8 cellular contexts compared by ENCODE assay signal in the genomic region with DNA sequence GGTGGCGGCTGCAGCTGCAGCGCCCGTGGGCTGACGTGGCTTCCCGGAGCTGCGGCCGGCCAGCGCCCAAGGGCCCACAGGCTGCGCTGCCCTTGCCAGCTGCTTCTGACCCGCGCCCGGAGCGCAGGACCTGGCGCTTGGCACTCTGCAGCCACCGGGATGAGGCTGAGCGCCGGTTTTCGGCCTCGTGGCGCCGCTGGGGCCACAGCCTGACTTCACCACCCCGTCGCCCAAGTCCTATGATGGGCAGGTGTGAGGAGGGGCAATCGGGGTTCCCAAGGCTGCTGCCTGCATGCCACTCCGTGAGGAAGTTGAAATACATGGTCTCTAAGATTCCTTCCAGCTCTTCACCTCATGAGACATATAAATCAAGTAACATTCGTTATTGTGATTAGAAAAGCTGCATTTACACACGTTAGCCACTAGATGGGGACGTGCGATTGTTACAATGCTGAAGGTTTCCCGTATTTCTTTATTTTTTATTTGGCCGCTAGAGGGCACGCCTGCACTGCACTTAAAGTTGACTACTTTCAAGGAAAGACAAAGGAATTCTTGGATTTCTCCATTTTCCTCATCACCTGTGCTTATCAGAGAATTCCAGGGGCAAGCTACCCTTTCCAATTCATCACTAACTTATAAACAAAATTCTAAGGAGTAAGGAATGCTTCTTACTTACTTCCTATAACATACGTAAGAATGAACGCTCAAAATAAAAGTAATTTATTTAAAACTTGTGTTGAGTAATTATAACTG. TPM values are rescaled to one million over a fixed set of nuclear protein-coding genes. Genes with fewer than 3 reads are reported as not detected.
DNase-seq lines count a peak whose midpoint lies in the region; ATAC-seq, FAIRE-seq and TF ChIP-seq lines count a peak whose summit lies in the region.
"Not testable (repeated sequence)": the region's sequence is repeated elsewhere in the genome, so short reads cannot be mapped to it uniquely, and the experiment has no call there.

No MANE protein-coding gene starts in this region.

- not testable (repeated sequence) for H3K14ac ChIP-seq in neuronal stem cell (ENCODE audit: low read length)

- DNase-seq in EL (peak; percentile 53), GM23248 (peak; percentile 53), bronchial epithelial cell (ENCODE audit: low read depth) (peak; percentile 63), left ventricle myocardium superior (peak; percentile 56), neuronal stem cell (ENCODE audit: low spot score) (peak; percentile 50), testis (peak; percentile 90)
- DNase-seq in activated CD4-positive, CD25-positive, alpha-beta regulatory T cell treated with anti-CD3 and anti-CD28 coated beads, Interleukin-2, amount 50 U/mL, for 72 hours: peak; percentile 42

- H3K9me2 ChIP-seq in GM23248 (ENCODE audit: insufficient read depth): not testable (repeated sequence)

- H3K27me3 ChIP-seq in GM23248 (replicated peaks; ENCODE audit: insufficient read depth); bronchial epithelial cell (ENCODE audit: control insufficient read depth, insufficient read depth, low read length); neuronal stem cell (ENCODE audit: control insufficient read depth in 3 of 3, insufficient read depth in 3 of 3, low read depth in 1 of 3, low read length in 3 of 3); testis: not testable (repeated sequence)

- not testable (repeated sequence) for TF ChIP-seq POLR2A in testis (IDR thresholded peaks at IDR 0.05)

- not testable (repeated sequence) for H3F3A ChIP-seq in GM23248 (ENCODE audit: insufficient read depth)

- H3K4me1 ChIP-seq in GM23248 (ENCODE audit: insufficient read depth); neuronal stem cell (ENCODE audit: control insufficient read depth in 2 of 2, insufficient read depth in 1 of 2, low read depth in 1 of 2, low read length in 2 of 2); testis: not testable (repeated sequence)

- H2BK12ac ChIP-seq in neuronal stem cell (ENCODE audit: low read length): not testable (repeated sequence)

- H4K91ac ChIP-seq in neuronal stem cell (ENCODE audit: low read depth, low read length, poor library complexity): not testable (repeated sequence)

- not testable (repeated sequence) for H4K8ac ChIP-seq in neuronal stem cell (ENCODE audit: low read depth, low read length)

- not testable (repeated sequence) for H2AK5ac ChIP-seq in neuronal stem cell (ENCODE audit: low read depth, low read length)

- TF ChIP-seq CTCF in bronchial epithelial cell (IDR thresholded peaks at IDR 0.05; ENCODE audit: insufficient read depth, low read length, severe bottlenecking): peak; percentile 48
- peak; percentile 89 to 99 (median 99) for TF ChIP-seq CTCF in testis (IDR thresholded peaks at IDR 0.05)

- not testable (repeated sequence) for H3K36me3 ChIP-seq in GM23248 (ENCODE audit: low read depth); bronchial epithelial cell (ENCODE audit: control insufficient read depth, insufficient read depth, low read length); neuronal stem cell (replicated peaks in 1 of 2; ENCODE audit: control insufficient read depth in 2 of 2, insufficient read depth in 2 of 2, low read length in 2 of 2); testis (ENCODE audit: low read depth, missing control alignments)

- H3K79me1 ChIP-seq in neuronal stem cell (ENCODE audit: low read depth, low read length): not testable (repeated sequence)

- not testable (repeated sequence) for H3K9me3 ChIP-seq in GM23248 (ENCODE audit: low read depth); neuronal stem cell (replicated peaks in 1 of 2; ENCODE audit: control insufficient read depth in 2 of 2, insufficient read depth in 1 of 2, low read depth in 1 of 2, low read length in 2 of 2); testis

- not testable (repeated sequence) for H3K9me3 Mint-ChIP-seq in IgD-negative memory B cell

- peak overlapping the region; percentile 86 to 95 (median 92) for H3K4me3 Mint-ChIP-seq in IgD-negative memory B cell

- not testable (repeated sequence) for FAIRE-seq in bronchial epithelial cell (lab: Jason Lieb, UNC)

- H3K27me3 Mint-ChIP-seq in IgD-negative memory B cell: not testable (repeated sequence)

- intact Hi-C loops in left ventricle myocardium superior (cut with micrococcal nuclease); testis (cut with DNase I; ENCODE audit: low total_unique reads): not testable (repeated sequence)

- peaks cover 18% of the 10 kb centered on the region for H3K79me2 ChIP-seq in GM23248 (ENCODE audit: insufficient read depth)

- H3K36me3 Mint-ChIP-seq in IgD-negative memory B cell: not testable (repeated sequence)

- H2AFZ ChIP-seq in GM23248 (peak overlapping the region; percentile 97), neuronal stem cell (ENCODE audit: low read length) (peak overlapping the region; percentile 100)

- peak overlapping the region; percentile 43 to 90 (median 68) for H3K27ac Mint-ChIP-seq in IgD-negative memory B cell

- not testable (repeated sequence) for H3K4me1 Mint-ChIP-seq in IgD-negative memory B cell

- H3K18ac ChIP-seq in neuronal stem cell (ENCODE audit: low read length): peak overlapping the region; percentile 66

- H3K27ac ChIP-seq in GM23248 (peak overlapping the region; percentile 84), neuronal stem cell (replicated peaks; ENCODE audit: low read length) (peak overlapping the region; percentile 37), testis (peak overlapping the region; percentile 86 to 90)

- in situ Hi-C loops in GM23248 (cut with MboI): not testable (repeated sequence)

- not testable (repeated sequence) for H2BK120ac ChIP-seq in neuronal stem cell (ENCODE audit: low read depth, low read length)

- H3K23ac ChIP-seq in neuronal stem cell (ENCODE audit: low read depth, low read length, poor library complexity): not testable (repeated sequence)

- H3K9ac ChIP-seq in GM23248: peak overlapping the region; percentile 91
- peak overlapping the region; percentile 85 for H3K9ac ChIP-seq in neuronal stem cell (ENCODE audit: low read depth, low read length, poor library complexity)

- not testable (repeated sequence) for H3K4ac ChIP-seq in neuronal stem cell (ENCODE audit: low read length)

- WGBS in GM23248 (ENCODE audit: low coverage in 1 of 2, low lambda C conversion rate in 2 of 2, missing lambda C conversion rate in 2 of 2), 2 experiments: 4 to 5% methylated on average over 31 to 33 of the region's 34 CpGs
- WGBS in neuronal stem cell (ENCODE audit: extremely low coverage in 2 of 2, insufficient read length in 2 of 2, insufficient replicate concordance in 1 of 2), 2 donors: no CpG with 5 or more reads among the region's 34 CpGs
- WGBS in testis, 2 donors: 4 to 13% methylated on average over 10 to 34 of the region's 34 CpGs

- H4K20me1 ChIP-seq in GM23248 (ENCODE audit: insufficient read depth): not testable (repeated sequence)

- not testable (repeated sequence) for H2BK15ac ChIP-seq in neuronal stem cell (ENCODE audit: low read length)

- H2BK5ac ChIP-seq in neuronal stem cell (ENCODE audit: low read length): not testable (repeated sequence)

- H3K4me3 ChIP-seq in GM23248 (peak overlapping the region; percentile 85), bronchial epithelial cell (ENCODE audit: low read depth, low read length) (peak overlapping the region; percentile 48), neuronal stem cell (ENCODE audit: low read length in 2 of 2) (peak overlapping the region; percentile 63 to 76), testis (peak overlapping the region; percentile 62 to 70)

- ATAC-seq in left ventricle myocardium superior: peak; percentile 87

- H3K4me2 ChIP-seq in GM23248 (ENCODE audit: unreplicated experiment) (peak overlapping the region; percentile 97), neuronal stem cell (ENCODE audit: insufficient read depth, low read length, poor library complexity, severe bottlenecking) (peak overlapping the region; percentile 78)

RNA-seq across cellular contexts. Expression of a gene that starts 1.1 kb away (rescaled TPM):
- total RNA-seq in GM23248 (2014; rRNA removed; shearing (Covaris generic)): 12.2 and 22.5 TPM in 2 replicates
- polyA plus RNA-seq in GM23248 (2016; fragmentation: Nextera tagmentation; extraction: Ambion mirVana) (10.0 and 15.4 TPM in 2 replicates), IgD-negative memory B cell (15.6 TPM), testis (ENCODE audit: insufficient read depth, low read depth, low replicate concordance) (10.5 TPM)
- total RNA-seq in bronchial epithelial cell (8.8 and 11.6 TPM in 2 replicates), left ventricle myocardium superior (6.8 TPM), testis (100 to 1,000 TPM; 360 to 411 TPM)
- 3.6 TPM for polyA plus RNA-seq in neuronal stem cell (2013, experiment 1 of 2)
- polyA plus RNA-seq in neuronal stem cell (2013, experiment 2 of 2): 4.5 TPM

RNA-seq across cellular contexts. Expression of a gene that starts 42.0 kb away (rescaled TPM):
- total RNA-seq in GM23248 (2014; rRNA removed; shearing (Covaris generic)): 0.65 and 1.0 TPM in 2 replicates
- polyA plus RNA-seq in GM23248 (2016; fragmentation: Nextera tagmentation; extraction: Ambion mirVana) (0.38 and 0.71 TPM in 2 replicates), IgD-negative memory B cell (8.6 TPM), testis (ENCODE audit: insufficient read depth, low read depth, low replicate concordance) (20.5 TPM)
- total RNA-seq in bronchial epithelial cell (0.26 and 0.79 TPM in 2 replicates), left ventricle myocardium superior (5.5 TPM), testis (10 to 100 TPM; 23.5 to 38.9 TPM)
- polyA plus RNA-seq in neuronal stem cell (2013, experiment 1 of 2): 0.03 TPM
- polyA plus RNA-seq in neuronal stem cell (2013, experiment 2 of 2): 0.03 TPM

Comparison
In these comparisons a context has a peak if more than half of its experiments do, and no peak if none do; other contexts are left out.
1. Peak in every context shown above with its lines: DNase-seq, ATAC-seq, H3K4me3 ChIP-seq and H3K27ac ChIP-seq.
2. H3K27ac ChIP-seq: peak in every context shown above with its lines; median percentile 88 in testis; 84 in GM23248; 37 in neuronal stem cell.
3. RNA of a gene that starts 1.1 kb away (total RNA-seq): 360 to 411 TPM in testis; 12.2 to 22.5 TPM in GM23248, 8.8 to 11.6 TPM in bronchial epithelial cell and 6.8 TPM in left ventricle myocardium superior (single experiment); every median in the first group is over 10 times any median in the second.